Comparison of ENCODE assay signal across 20 cellular contexts in genomic region chr4:149347139-149347538, GRCh38.
A peak's percentile ranks its signal among the peaks of the same experiment; 100 is the strongest.
DNase-seq lines count a peak whose midpoint lies in the region; ATAC-seq and TF ChIP-seq lines count a peak whose summit lies in the region.
"Had no signal": no experiment of that assay in that cellular context is flagged by ENCODE, and none has a peak within 500 bp of the region (broad histone marks: within the 10 kb centered on the region; RNA-seq: fewer than 3 reads in every experiment).

No MANE protein-coding gene starts in this region.

- no peaks in the 10 kb centered on the region for H3K27me3 Mint-ChIP-seq in MCF 10A (ENCODE audit: insufficient read depth, unreplicated experiment)

- intact Hi-C loops in MCF 10A (cut with micrococcal nuclease) = loop anchor here (10.0 kb wide), 1 partner anchor 72 kb away; no protein-coding TSS in a partner anchor
- intact Hi-C loops in breast epithelium (cut with DNase I; ENCODE audit: low total_unique reads) = no loop called here
- intact Hi-C loops in ascending aorta (cut with DNase I) = no loop called here
- intact Hi-C loops in left cardiac atrium (cut with DNase I) = no loop called here

- CTCF ChIA-PET in MCF 10A (lab: Yijun Ruan, JAX) = no interaction called here

- no peak for TF ChIP-seq POLR2A in breast epithelium (IDR thresholded peaks at IDR 0.05)

- no peak overlapping the region for H3K4me3 Mint-ChIP-seq in MCF 10A (ENCODE audit: unreplicated experiment)

- no TSS peak for BruUV-seq in MCF 10A (replicated peaks; lab: Mats Ljungman, UMichigan)

- no peak for ATAC-seq in left cardiac atrium
- ATAC-seq: HCT116, K562, Panc1 had no signal

- no peaks in the 10 kb centered on the region for H3K27me3 ChIP-seq in breast epithelium
- H3K27me3 ChIP-seq in fibroblast of lung (ENCODE audit: control insufficient read depth, insufficient read depth, low read length) = no peaks in the 10 kb centered on the region
- H3K27me3 ChIP-seq in ascending aorta = no peaks in the 10 kb centered on the region

- H3K4me3 ChIP-seq in breast epithelium (no peak overlapping the region), fibroblast of lung (replicated peaks in 1 of 4; ENCODE audit: control extremely low read depth in 1 of 4, insufficient read depth in 1 of 4, low read depth in 3 of 4, low read length in 4 of 4) (no peak overlapping the region), ascending aorta (no peak overlapping the region)
- H3K4me3 ChIP-seq: K562 had no signal

- no peaks in the 10 kb centered on the region for H3K9me3 ChIP-seq in breast epithelium
- no peaks in the 10 kb centered on the region for H3K9me3 ChIP-seq in fibroblast of lung (ENCODE audit: control insufficient read depth, insufficient read depth, low read depth, low read length)
- H3K9me3 ChIP-seq in ascending aorta = no peaks in the 10 kb centered on the region

- H3K4me2 ChIP-seq in fibroblast of lung (ENCODE audit: extremely low read depth, insufficient read depth, low read length) = no peak overlapping the region

- no peaks in the 10 kb centered on the region for H3K79me2 ChIP-seq in fibroblast of lung (ENCODE audit: control insufficient read depth, insufficient read depth, low read length)

- H3K4me1 Mint-ChIP-seq in MCF 10A (ENCODE audit: insufficient read depth, unreplicated experiment) = peaks cover 17% of the 10 kb centered on the region

- H3K27ac ChIP-seq in breast epithelium = no peak overlapping the region
- no peak overlapping the region for H3K27ac ChIP-seq in fibroblast of lung (ENCODE audit: insufficient read depth, low read length)
- H3K27ac ChIP-seq in ascending aorta = no peak overlapping the region
- H3K27ac ChIP-seq: 22Rv1 had no signal

- DNase-seq in MCF 10A (ENCODE audit: unreplicated experiment) (peak; percentile 69), breast epithelium (ENCODE audit: low spot score in 2 of 2) (no peak), amniotic epithelial cell (ENCODE audit: low read depth) (peak; percentile 50), fibroblast of lung (ENCODE audit: low read depth in 2 of 2) (peak; percentile 35 to 63), ascending aorta (ENCODE audit: low spot score in 2 of 2) (no peak), left cardiac atrium (no peak), NK-92 (lab: John Stamatoyannopoulos, UW; ENCODE audit: unreplicated experiment) (no peak), NOMO-1 treated with DMSO at 0.1 percent for 48 hours (lab: John Stamatoyannopoulos, UW; ENCODE audit: unreplicated experiment) (no peak)
- DNase-seq: C1 segment of cervical spinal cord, DND-41, GF-D8, NCI-H1417 treated with DMSO at 0.1 percent for 48 hours, NCI-H2029, NCI-H2171, NCI-H446 treated with DMSO at 0.1 percent for 48 hours, NCI-H748 treated with DMSO at 0.1 percent for 48 hours had no signal

- no peak overlapping the region for H3K27ac Mint-ChIP-seq in MCF 10A (ENCODE audit: low read depth, unreplicated experiment)

- no peaks in the 10 kb centered on the region for H3K36me3 Mint-ChIP-seq in MCF 10A (ENCODE audit: insufficient read depth, unreplicated experiment)

- POLR2A ChIA-PET in MCF 10A (lab: Yijun Ruan, JAX) = no interaction called here

- H3K9ac ChIP-seq in fibroblast of lung (ENCODE audit: insufficient read depth, low read length) = no peak overlapping the region

- H3K36me3 ChIP-seq in breast epithelium (no peaks in the 10 kb centered on the region), fibroblast of lung (ENCODE audit: control insufficient read depth, insufficient read depth, low read length) (no peaks in the 10 kb centered on the region), ascending aorta (no peaks in the 10 kb centered on the region)

- H4K20me1 ChIP-seq in fibroblast of lung (ENCODE audit: control insufficient read depth, extremely low read depth, insufficient read depth, low read length) = no peaks in the 10 kb centered on the region

- no peak overlapping the region for H2AFZ ChIP-seq in fibroblast of lung (ENCODE audit: low read length)

- no peaks in the 10 kb centered on the region for H3K4me1 ChIP-seq in breast epithelium
- no peaks in the 10 kb centered on the region for H3K4me1 ChIP-seq in fibroblast of lung (ENCODE audit: control insufficient read depth, extremely low read depth, insufficient read depth, low read length)
- no peaks in the 10 kb centered on the region for H3K4me1 ChIP-seq in ascending aorta

- no peaks in the 10 kb centered on the region for H3K9me3 Mint-ChIP-seq in MCF 10A (ENCODE audit: unreplicated experiment)

- no peak for TF ChIP-seq CTCF in MCF 10A (IDR thresholded peaks at IDR 0.05; ENCODE audit: unreplicated experiment)
- no peak for TF ChIP-seq CTCF in breast epithelium (IDR thresholded peaks at IDR 0.05)
- TF ChIP-seq CTCF in fibroblast of lung (conservative IDR thresholded peaks at IDR 0.05 in 1 of 2, IDR thresholded peaks at IDR 0.05 in 1 of 2; ENCODE audit: low read depth in 1 of 2, low read length in 2 of 2) = no peak
- no peak for TF ChIP-seq CTCF in ascending aorta (IDR thresholded peaks at IDR 0.05)

Comparison
In these comparisons a context has a peak if more than half of its experiments do, and no peak if none do; other contexts are left out.
1. DNase-seq: peak in MCF 10A (single experiment), amniotic epithelial cell (single experiment) and fibroblast of lung (2 of 2); none in breast epithelium (0 of 2), ascending aorta (0 of 2), left cardiac atrium (single experiment), NK-92 (single experiment) and NOMO-1 treated with DMSO at 0.1 percent for 48 hours (single experiment).